5 cellular contexts compared by ENCODE assay signal in genomic region chr4:96134806-96135205, GRCh38.
"Had no signal": no experiment of that assay in that cellular context is flagged by ENCODE, and none has a peak within 500 bp of the region (broad histone marks: within the 10 kb centered on the region; RNA-seq: fewer than 3 reads in every experiment).

No MANE protein-coding gene starts in this region.

- H3K27ac ChIP-seq: HL-60 had no signal

- H3K4me3 ChIP-seq: K562 had no signal

- DNase-seq: IMR-90, KBM-7, KG1 had no signal
